In the genomic region with DNA sequence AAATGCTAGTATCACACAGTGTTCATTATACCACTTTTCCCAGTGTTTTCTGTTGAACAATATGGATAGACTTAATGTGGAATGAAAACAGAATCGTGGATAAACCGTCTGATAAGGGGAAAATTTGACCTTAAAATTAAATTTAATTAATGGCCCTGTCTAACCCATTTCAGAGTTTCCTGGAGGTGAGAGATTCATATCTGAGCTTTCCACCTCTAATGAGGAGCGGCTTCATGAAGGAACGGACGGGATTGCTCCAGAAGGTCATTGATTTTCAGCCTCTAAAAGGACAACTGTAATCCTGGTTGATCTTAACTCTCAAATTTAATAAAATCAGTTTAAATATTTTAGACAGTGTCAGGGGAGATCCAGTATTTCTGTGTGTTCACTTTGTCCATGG, we compare ENCODE assay signal across 32 cellular contexts.
"Had no signal": no experiment of that assay in that cellular context is flagged by ENCODE, and none has a peak within 500 bp of the region (broad histone marks: within the 10 kb centered on the region; RNA-seq: fewer than 3 reads in every experiment).

No MANE protein-coding gene starts in this region.

- DNase-seq: activated B cell treated with CpG ODN at 0.5 μM for 24 hours; activated CD4-positive, alpha-beta memory T cell treated with anti-CD3 and anti-CD28 coated beads for 36 hours; activated CD4-positive, alpha-beta T cell treated with anti-CD3 and anti-CD28 coated beads for 4 hours; activated CD4-positive, alpha-beta T cell treated with anti-CD3 and anti-CD28 coated beads, Interleukin-2, amount 10 ng/mL, durations not matched to agents 24 days and 14 days; activated CD4-positive, alpha-beta T cell treated with anti-CD3 and anti-CD28 coated beads, Interleukin-2, amount 50 U/mL, for 1 hour; activated CD4-positive, alpha-beta T cell treated with anti-CD3 and anti-CD28 coated beads, Interleukin-2, amount 50 U/mL, for 4 hours; activated CD4-positive, CD25-positive, alpha-beta regulatory T cell treated with anti-CD3 and anti-CD28 coated beads, Interleukin-2, amount 50 U/mL, for 72 hours; activated CD8-positive, alpha-beta memory T cell treated with anti-CD3 and anti-CD28 coated beads, Interleukin-2, amount 50 U/mL, for 4 hours; activated CD8-positive, alpha-beta T cell treated with anti-CD3 and anti-CD28 coated beads for 36 hours; activated effector memory CD4-positive, alpha-beta T cell treated with anti-CD3 and anti-CD28 coated beads, Interleukin-2, amount 50 U/mL, for 16 hours; activated gamma-delta T cell treated with Interleukin-2 at 50 U/mL for 16 hours; activated naive CD4-positive, alpha-beta T cell; activated naive CD4-positive, alpha-beta T cell treated with anti-CD3 and anti-CD28 coated beads for 36 hours; activated naive CD4-positive, alpha-beta T cell treated with anti-CD3 and anti-CD28 coated beads, Interleukin-2, amount 50 U/mL, for 16 hours; activated naive CD8-positive, alpha-beta T cell treated with anti-CD3 and anti-CD28 coated beads for 36 hours; activated T-cell treated with anti-CD3 and anti-CD28 coated beads for 4 hours; activated T-cell treated with anti-CD3 and anti-CD28 coated beads, Interleukin-2, amount 50 U/mL, for 1 hour; activated T-cell treated with anti-CD3 and anti-CD28 coated beads, Interleukin-2, amount 50 U/mL, for 4 hours; activated T-cell treated with anti-CD3 and anti-CD28 coated beads, Interleukin-2, amount 50 U/mL, for 72 hours; adrenal gland; amniotic stem cell; aorta; body of pancreas; brain microvascular endothelial cell; caudate nucleus; cerebellar nuclear complex; T-helper 1 cell; T-helper 9 cell had no signal

- H3K4me1 ChIP-seq: adrenal gland, body of pancreas had no signal

- ATAC-seq: activated CD8-positive, alpha-beta T cell treated with anti-CD3 and anti-CD28 coated beads for 36 hours; activated naive CD4-positive, alpha-beta T cell treated with anti-CD3 and anti-CD28 coated beads, Interleukin-2, amount 50 U/mL, for 72 hours; activated T-cell treated with anti-CD3 and anti-CD28 coated beads, Interleukin-2, amount 50 U/mL, for 4 hours; activated T-cell treated with anti-CD3 and anti-CD28 coated beads, Interleukin-2, amount 50 U/mL, for 72 hours; activated T-helper 17 cell treated with anti-CD3 and anti-CD28 coated beads, Interleukin-2, amount 50 U/mL, for 72 hours; body of pancreas had no signal

- H3K27me3 ChIP-seq: adrenal gland, body of pancreas, brain microvascular endothelial cell, cardiac muscle cell had no signal

- H3K4me3 ChIP-seq: adrenal gland, body of pancreas, cardiac muscle cell had no signal

- H3K36me3 ChIP-seq: adrenal gland, brain microvascular endothelial cell, cardiac muscle cell had no signal

- H3K9me3 ChIP-seq: adrenal gland, body of pancreas had no signal

- H3K27ac ChIP-seq: adrenal gland, body of pancreas, brain microvascular endothelial cell, cardiac muscle cell, VCaP had no signal
